In genomic region chr17:2266865-2267228, GRCh38 we compare ENCODE assay signal across 13 cellular contexts. TPM values are rescaled to one million over a fixed set of nuclear protein-coding genes. Genes with fewer than 3 reads are reported as not detected.
DNase-seq lines count a peak whose midpoint lies in the region; ATAC-seq and TF ChIP-seq lines count a peak whose summit lies in the region.
"Had no signal": no experiment of that assay in that cellular context is flagged by ENCODE, and none has a peak within 500 bp of the region (broad histone marks: within the 10 kb centered on the region; RNA-seq: fewer than 3 reads in every experiment).

No MANE protein-coding gene starts in this region.

- H3K36me3 ChIP-seq in CD8-positive, alpha-beta memory T cell (ENCODE audit: insufficient read depth, low read length) = no peaks in the 10 kb centered on the region
- H3K36me3 ChIP-seq in KMS-11 (ENCODE audit: insufficient read depth) = no peaks in the 10 kb centered on the region
- H3K36me3 ChIP-seq in ovary = no peaks in the 10 kb centered on the region
- no peaks in the 10 kb centered on the region; the same call in none of the 2 replicates for H3K36me3 ChIP-seq in Caco-2 (ENCODE audit: control insufficient read depth, insufficient read depth, low read length)

- no peak for DNase-seq in CD8-positive, alpha-beta memory T cell
- DNase-seq in immature natural killer cell (no peak), ovary (no peak), NCI-H524 treated with DMSO at 0.1 percent for 48 hours (lab: John Stamatoyannopoulos, UW) (no peak), DMS 273 treated with DMSO at 0.1 percent for 48 hours (lab: John Stamatoyannopoulos, UW) (no peak), Caco-2 (no peak)
- DNase-seq: COR-L47, heart left ventricle, NCI-H1930 had no signal

- no peaks in the 10 kb centered on the region for H3K27me3 ChIP-seq in CD8-positive, alpha-beta memory T cell (ENCODE audit: insufficient read depth, low read length, poor library complexity, severe bottlenecking)
- no peaks in the 10 kb centered on the region for H3K27me3 ChIP-seq in KMS-11 (ENCODE audit: insufficient read depth, low read depth)
- no peaks in the 10 kb centered on the region for H3K27me3 ChIP-seq in ovary
- no peaks in the 10 kb centered on the region for H3K27me3 ChIP-seq in Caco-2 (replicated peaks; ENCODE audit: control insufficient read depth, insufficient read depth, low read length)
- H3K27me3 ChIP-seq: heart left ventricle, tibial nerve had no signal

- no peak for TF ChIP-seq EP300 in ovary (IDR thresholded peaks at IDR 0.05)

- H3K4me1 Mint-ChIP-seq in CD8-positive, alpha-beta memory T cell = peaks cover 67 to 85% (median 82%) of the 10 kb centered on the region in 3 donors
- H3K4me1 Mint-ChIP-seq in immature natural killer cell (peaks cover 77 to 86% of the 10 kb centered on the region in 2 donors), Caco-2 (ENCODE audit: low read depth, unreplicated experiment) (no peaks in the 10 kb centered on the region)

- peak overlapping the region; percentile 38; the same call in 1 of the 2 replicates for H3K9ac ChIP-seq in KMS-11

- peak overlapping the region; percentile 96 to 100 (median 98) for H3K27ac Mint-ChIP-seq in CD8-positive, alpha-beta memory T cell
- H3K27ac Mint-ChIP-seq in immature natural killer cell (peak overlapping the region; percentile 98 to 100 (median 100)), Caco-2 (ENCODE audit: unreplicated experiment) (no peak overlapping the region)

- no peaks in the 10 kb centered on the region for H3K9me3 ChIP-seq in CD8-positive, alpha-beta memory T cell (ENCODE audit: low read length)
- H3K9me3 ChIP-seq in ovary (no peaks in the 10 kb centered on the region), Caco-2 (no peaks in the 10 kb centered on the region)
- H3K9me3 ChIP-seq: heart left ventricle, tibial nerve had no signal

- CTCF ChIA-PET in CD8-positive, alpha-beta memory T cell (lab: Charles Lee) = interaction anchor here (0.9 to 13.8 kb wide), 8 partner anchors 9 to 210 kb away, joined by 3 to 154 read pairs (median 4); partner anchors contain the start of gene HIC1
- CTCF ChIA-PET in Caco-2 (lab: Charles Lee) = no interaction called here

- no peaks in the 10 kb centered on the region for H4K20me1 ChIP-seq in KMS-11 (ENCODE audit: insufficient read depth)

- H3K36me3 Mint-ChIP-seq in CD8-positive, alpha-beta memory T cell = peaks cover 1 to 31% (median 3%) of the 10 kb centered on the region in 3 donors
- H3K36me3 Mint-ChIP-seq in immature natural killer cell (peaks cover 0 to 10% (median 3%) of the 10 kb centered on the region in 3 donors), Caco-2 (ENCODE audit: insufficient read depth, unreplicated experiment) (peaks cover 32% of the 10 kb centered on the region)

- no TSS peak for BruUV-seq in Caco-2 (replicated peaks; lab: Mats Ljungman, UMichigan)

- TF ChIP-seq CTCF in KMS-11 (conservative IDR thresholded peaks at IDR 0.05; ENCODE audit: low read depth, low read length) (no peak), ovary (IDR thresholded peaks at IDR 0.05) (no peak), Caco-2 (IDR thresholded peaks at IDR 0.05; ENCODE audit: insufficient read depth in 1 of 2, low read depth in 1 of 2, low read length in 1 of 2, severe bottlenecking in 1 of 2, unreplicated experiment in 1 of 2) (no peak)

- peak overlapping the region; percentile 64 for H3K27ac ChIP-seq in CD8-positive, alpha-beta memory T cell (ENCODE audit: low read depth, low read length)
- H3K27ac ChIP-seq in KMS-11 (peak overlapping the region; percentile 91), ovary (no peak overlapping the region)

- H3K4me1 ChIP-seq in CD8-positive, alpha-beta memory T cell (ENCODE audit: insufficient read depth, low read length) = peaks cover 74% of the 10 kb centered on the region
- H3K4me1 ChIP-seq in KMS-11 (ENCODE audit: low read depth, poor library complexity, severe bottlenecking) = peaks cover 68% of the 10 kb centered on the region
- peaks cover 9% of the 10 kb centered on the region for H3K4me1 ChIP-seq in ovary (ENCODE audit: insufficient read depth)
- no peaks in the 10 kb centered on the region for H3K4me1 ChIP-seq in Caco-2

- H3K27me3 Mint-ChIP-seq in CD8-positive, alpha-beta memory T cell = peaks cover 0 to 2% of the 10 kb centered on the region in 2 donors
- H3K27me3 Mint-ChIP-seq in immature natural killer cell (ENCODE audit: low read depth in 3 of 3) = peaks cover 7 to 15% (median 14%) of the 10 kb centered on the region in 3 donors
- no peaks in the 10 kb centered on the region for H3K27me3 Mint-ChIP-seq in Caco-2 (ENCODE audit: insufficient read depth, unreplicated experiment)

- H3K9me3 Mint-ChIP-seq in CD8-positive, alpha-beta memory T cell = no peaks in the 10 kb centered on the region
- H3K9me3 Mint-ChIP-seq in immature natural killer cell (peaks cover 0 to 1% (median 0%) of the 10 kb centered on the region in 6 donors), Caco-2 (ENCODE audit: unreplicated experiment) (no peaks in the 10 kb centered on the region)

- POLR2A ChIA-PET in CD8-positive, alpha-beta memory T cell (lab: Charles Lee) = interaction anchor here (0.6 to 2.4 kb wide), 8 partner anchors 8 to 215 kb away, joined by 3 to 12 read pairs (median 4); partner anchors contain the start of gene HIC1
- POLR2A ChIA-PET in Caco-2 (lab: Charles Lee) = no interaction called here

- no peak for TF ChIP-seq POLR2A in ovary (IDR thresholded peaks at IDR 0.05)

- no peaks in the 10 kb centered on the region for H3K79me2 ChIP-seq in KMS-11 (ENCODE audit: insufficient read depth, low read depth)

- peak; percentile 6 for ATAC-seq in GM21367 (IDR thresholded peaks at IDR 0.05; ENCODE audit: unreplicated experiment)
- ATAC-seq: Right ventricle myocardium inferior had no signal

- peak overlapping the region; percentile 52 for H3K4me3 ChIP-seq in CD8-positive, alpha-beta memory T cell (ENCODE audit: low read length)
- H3K4me3 ChIP-seq in KMS-11 (IDR thresholded peaks at IDR 0.05; ENCODE audit: insufficient read depth, low read depth, low read length) (no peak overlapping the region), ovary (no peak overlapping the region), Caco-2 (ENCODE audit: low read depth, low read length) (no peak overlapping the region)
- H3K4me3 ChIP-seq: heart left ventricle, tibial nerve had no signal

- intact Hi-C loops in ovary (cut with DNase I) = no loop called here
- intact Hi-C loops in Caco-2 (cut with micrococcal nuclease; ENCODE audit: unreplicated experiment) = no loop called here

- peak overlapping the region; percentile 78 for H3K4me2 ChIP-seq in KMS-11

- WGBS in ovary, 3 donors = 68 to 77% (median 72%) methylated on average over 3 of the region's 3 CpGs

- peak overlapping the region; percentile 61 to 92 (median 85) for H3K4me3 Mint-ChIP-seq in CD8-positive, alpha-beta memory T cell
- H3K4me3 Mint-ChIP-seq in immature natural killer cell (peak overlapping the region; percentile 79 to 93 (median 86)), Caco-2 (ENCODE audit: unreplicated experiment) (no peak overlapping the region)

- no peak overlapping the region for H2AFZ ChIP-seq in KMS-11 (ENCODE audit: low read depth)

RNA-seq across cellular contexts. Expression of gene SMG6, which starts 36.7 kb away (rescaled TPM):
- total RNA-seq in CD8-positive, alpha-beta memory T cell = 10 to 100 TPM; 53.3 to 54.1 TPM
- 11.2 TPM for polyA plus RNA-seq in CD8-positive, alpha-beta memory T cell
- 1 to 10 TPM; 1.6 to 9.8 (median 4.7) TPM for polyA plus RNA-seq in immature natural killer cell
- 10 to 100 TPM; 33.8 to 66.0 (median 57.9) TPM for total RNA-seq in ovary
- polyA plus RNA-seq in ovary = 10 to 100 TPM; 36.5 to 51.0 TPM
- total RNA-seq in Caco-2 (2022) = 33.8 and 35.3 TPM in 2 replicates

RNA-seq across cellular contexts. Expression of gene SRR, which starts 36.9 kb away (rescaled TPM):
- total RNA-seq in CD8-positive, alpha-beta memory T cell = 10 to 100 TPM; 11.7 to 13.4 TPM
- polyA plus RNA-seq in CD8-positive, alpha-beta memory T cell = 5.7 TPM
- 10 to 100 TPM in 1 of 3 donors, 1 to 10 TPM in 2; 6.6 to 13.9 (median 8.6) TPM for polyA plus RNA-seq in immature natural killer cell
- total RNA-seq in ovary = 10 to 100 TPM in 4 of 7 donors, 1 to 10 TPM in 3; 5.2 to 18.5 (median 10.5) TPM
- 10 to 100 TPM in 1 of 2 donors, 1 to 10 TPM in 1; 4.2 to 18.7 TPM for polyA plus RNA-seq in ovary
- 15.2 and 18.2 TPM in 2 replicates for total RNA-seq in Caco-2 (2022)

Comparison
In these comparisons a context has a peak if more than half of its experiments do, and no peak if none do; other contexts are left out.
1. H3K27ac ChIP-seq: peak in CD8-positive, alpha-beta memory T cell (single experiment) and KMS-11 (single experiment); none in ovary (0 of 2).